In the genomic region with DNA sequence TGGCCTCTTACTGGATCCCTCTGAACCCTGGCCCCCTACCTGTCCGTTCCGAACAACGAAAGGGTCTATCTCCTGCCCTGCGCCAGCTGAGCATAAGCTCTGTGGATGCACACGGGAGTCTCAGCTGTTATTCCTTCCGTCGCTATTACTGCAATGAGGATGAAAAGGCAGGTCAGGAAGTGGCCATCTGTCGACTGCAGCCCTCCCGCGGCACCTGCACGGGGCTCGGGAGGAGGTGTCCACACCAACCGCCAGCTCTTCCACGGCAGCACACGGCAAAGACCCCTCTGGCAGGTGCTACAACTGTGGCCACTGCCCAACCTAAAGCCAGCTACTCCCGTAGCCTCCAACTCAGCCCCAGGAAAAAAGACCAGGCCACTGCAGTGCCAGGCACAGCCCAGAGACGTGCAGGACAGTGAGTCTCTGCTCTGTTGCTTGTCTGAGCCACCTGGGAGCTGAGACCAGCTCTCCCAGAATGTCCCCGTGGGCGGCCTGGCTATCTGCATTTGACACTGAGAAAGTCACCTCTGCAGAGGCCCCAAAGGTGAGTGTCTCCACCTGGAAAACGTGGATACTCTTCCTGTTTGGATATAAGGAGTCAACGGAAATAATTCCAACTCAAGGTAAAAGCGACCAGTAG, we compare ENCODE assay signal across 1 cellular context.
TF ChIP-seq lines count a peak whose summit lies in the region.

No MANE protein-coding gene starts in this region.

TF ChIP-seq in H1, 55 proteins besides CTCF, POLR2A, EP300 and RAD21:
- TF ChIP-seq KDM5A (IDR thresholded peaks at IDR 0.05; ENCODE audit: low read length): no peak
